ENCODE assay signal across 16 cellular contexts in the genomic region with DNA sequence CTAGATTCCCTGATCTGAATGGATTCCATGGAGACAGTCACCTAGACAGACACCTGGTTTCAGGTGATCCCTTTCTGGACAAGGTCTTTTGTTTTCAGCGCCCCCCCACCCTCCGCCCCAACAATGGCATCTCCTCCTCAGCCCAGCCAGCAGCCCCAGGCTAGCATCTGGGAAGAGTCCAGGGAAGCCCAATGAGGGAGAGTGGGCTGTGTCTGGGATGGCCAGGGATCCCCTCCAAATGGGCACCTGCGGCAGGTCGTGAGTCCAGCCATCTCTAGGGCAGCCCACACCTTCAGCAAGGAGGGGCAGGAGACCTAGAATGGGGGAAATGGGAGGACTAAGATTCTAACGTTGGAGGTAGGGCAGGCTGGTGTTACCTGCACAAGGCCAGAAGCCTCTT. TPM values are rescaled to one million over a fixed set of nuclear protein-coding genes. Genes with fewer than 3 reads are reported as not detected.
A peak's percentile ranks its signal among the peaks of the same experiment; 100 is the strongest.
DNase-seq lines count a peak whose midpoint lies in the region; ATAC-seq and TF ChIP-seq lines count a peak whose summit lies in the region.
"Had no signal": no experiment of that assay in that cellular context is flagged by ENCODE, and none has a peak within 500 bp of the region (broad histone marks: within the 10 kb centered on the region; RNA-seq: fewer than 3 reads in every experiment).

No MANE protein-coding gene starts in this region.

- H3K27ac ChIP-seq in endodermal cell (ENCODE audit: low read depth, low read length) (no peak overlapping the region), upper lobe of left lung (peak overlapping the region in 3 of 4 donors; percentile 54 to 78 (median 77))
- H3K27ac ChIP-seq: SJSA1, WERI-Rb-1 had no signal

- H3K9me3 Mint-ChIP-seq in activated naive CD4-positive, alpha-beta T cell treated with anti-CD3 and anti-CD28 coated beads, Interleukin-2, amount 50 U/mL, for 24 hours = no peaks in the 10 kb centered on the region
- H3K9me3 Mint-ChIP-seq in endodermal cell (no peaks in the 10 kb centered on the region), nephron progenitor cell (no peaks in the 10 kb centered on the region)

- H3K4me3 ChIP-seq in endodermal cell (ENCODE audit: low read length) = no peak overlapping the region
- peak overlapping the region in 3 of 4 donors; percentile 46 to 65 (median 64) for H3K4me3 ChIP-seq in upper lobe of left lung
- H3K4me3 ChIP-seq: SJSA1 had no signal

- no peak for TF ChIP-seq EP300 in upper lobe of left lung (IDR thresholded peaks at IDR 0.05)

- no peak overlapping the region for H3K27ac Mint-ChIP-seq in activated naive CD4-positive, alpha-beta T cell treated with anti-CD3 and anti-CD28 coated beads, Interleukin-2, amount 50 U/mL, for 24 hours
- H3K27ac Mint-ChIP-seq in endodermal cell (no peak overlapping the region), nephron progenitor cell (no peak overlapping the region)

- no peak for TF ChIP-seq POLR2A in upper lobe of left lung (IDR thresholded peaks at IDR 0.05)

- H3K4me1 ChIP-seq in endodermal cell (ENCODE audit: control insufficient read depth, insufficient read depth, low read length) = no peaks in the 10 kb centered on the region
- peaks cover 3 to 26% (median 23%) of the 10 kb centered on the region in 4 donors for H3K4me1 ChIP-seq in upper lobe of left lung
- H3K4me1 ChIP-seq: SJSA1 had no signal

- in situ Hi-C loops in KBM-7 (cut with MboI; ENCODE audit: low pct_unique_long_range_greater_than_20kb, low sequenced_read_pairs) = no loop called here

- peaks cover 16% of the 10 kb centered on the region for H3K27me3 ChIP-seq in endodermal cell (ENCODE audit: control insufficient read depth, insufficient read depth, low read length, poor library complexity, severe bottlenecking)
- H3K27me3 ChIP-seq in upper lobe of left lung = no peaks in the 10 kb centered on the region
- H3K27me3 ChIP-seq: gastrocnemius medialis had no signal

- ATAC-seq in upper lobe of left lung (ENCODE audit: low FRiP score in 2 of 2) (no peak), GM19467 (IDR thresholded peaks at IDR 0.05; ENCODE audit: unreplicated experiment) (no peak)

- H3K9me3 ChIP-seq in endodermal cell (ENCODE audit: control insufficient read depth, low read length) (no peaks in the 10 kb centered on the region), upper lobe of left lung (no peaks in the 10 kb centered on the region)
- H3K9me3 ChIP-seq: gastrocnemius medialis, SJSA1 had no signal

- H3K27me3 Mint-ChIP-seq in activated naive CD4-positive, alpha-beta T cell treated with anti-CD3 and anti-CD28 coated beads, Interleukin-2, amount 50 U/mL, for 24 hours = peaks cover 25% of the 10 kb centered on the region
- H3K27me3 Mint-ChIP-seq in endodermal cell (ENCODE audit: insufficient read depth) (peaks cover 50% of the 10 kb centered on the region), nephron progenitor cell (ENCODE audit: low read depth, poor library complexity) (peaks cover 71% of the 10 kb centered on the region)

- peak overlapping the region; percentile 51 for H3K4me3 Mint-ChIP-seq in activated naive CD4-positive, alpha-beta T cell treated with anti-CD3 and anti-CD28 coated beads, Interleukin-2, amount 50 U/mL, for 24 hours
- H3K4me3 Mint-ChIP-seq in endodermal cell = peak overlapping the region; percentile 54
- peak overlapping the region; percentile 78 for H3K4me3 Mint-ChIP-seq in nephron progenitor cell

- H3K9ac ChIP-seq in endodermal cell (ENCODE audit: extremely low read depth, low read length, poor library complexity, severe bottlenecking) = no peak overlapping the region

- peaks cover 5% of the 10 kb centered on the region for H3K4me1 Mint-ChIP-seq in activated naive CD4-positive, alpha-beta T cell treated with anti-CD3 and anti-CD28 coated beads, Interleukin-2, amount 50 U/mL, for 24 hours
- H3K4me1 Mint-ChIP-seq in endodermal cell (no peaks in the 10 kb centered on the region), nephron progenitor cell (peaks cover 37% of the 10 kb centered on the region)

- 87% methylated on average over 5 of the region's 5 CpGs; no CpG with 5 or more reads in 1 of the 2 experiments for WGBS in endodermal cell (ENCODE audit: insufficient coverage in 1 of 2, insufficient read length in 1 of 2), 2 experiments
- 68 to 74% methylated on average over 5 of the region's 5 CpGs for WGBS in upper lobe of left lung, 2 donors

- H3K36me3 ChIP-seq in endodermal cell (ENCODE audit: control insufficient read depth, insufficient read depth, low read length) (no peaks in the 10 kb centered on the region), upper lobe of left lung (no peaks in the 10 kb centered on the region)
- H3K36me3 ChIP-seq: gastrocnemius medialis, SJSA1, WERI-Rb-1 had no signal

- no peak for DNase-seq in activated naive CD4-positive, alpha-beta T cell (lab: John Stamatoyannopoulos, UW)
- DNase-seq in endodermal cell = peak; percentile 49
- no peak for DNase-seq in nephron progenitor cell
- no peak for DNase-seq in upper lobe of left lung
- no peak for DNase-seq in SW480 (ENCODE audit: low spot score)
- DNase-seq in KBM-7 = no peak
- DNase-seq: ACHN; activated CD8-positive, alpha-beta memory T cell treated with anti-CD3 and anti-CD28 coated beads, Interleukin-2, amount 50 U/mL, for 48 hours; amniotic stem cell; gastrocnemius medialis; NCI-H2081; NK-92 treated with Interleukin-12 subunit alpha and Interleukin-12 subunit beta, amount 100 ng/mL, for 24 hours; WERI-Rb-1 had no signal

- no peak for TF ChIP-seq CTCF in endodermal cell (conservative IDR thresholded peaks at IDR 0.05)
- no peak for TF ChIP-seq CTCF in nephron progenitor cell (IDR thresholded peaks at IDR 0.05)
- TF ChIP-seq CTCF in upper lobe of left lung (IDR thresholded peaks at IDR 0.05) = no peak

- H3K36me3 Mint-ChIP-seq in activated naive CD4-positive, alpha-beta T cell treated with anti-CD3 and anti-CD28 coated beads, Interleukin-2, amount 50 U/mL, for 24 hours = no peaks in the 10 kb centered on the region
- H3K36me3 Mint-ChIP-seq in endodermal cell (ENCODE audit: low read depth) = no peaks in the 10 kb centered on the region
- no peaks in the 10 kb centered on the region for H3K36me3 Mint-ChIP-seq in nephron progenitor cell (ENCODE audit: low read depth)

RNA-seq across cellular contexts. Expression of gene SLC24A3, which starts 1.2 kb away (rescaled TPM):
- total RNA-seq in endodermal cell (1 to 10 TPM; 1.5 to 1.8 TPM), upper lobe of left lung (10 to 100 TPM in 2 of 6 donors, 1 to 10 TPM in 4; 6.3 to 10.8 (median 9.3) TPM)
- 1.2 TPM for polyA plus RNA-seq in endodermal cell (2013, experiment 1 of 2)
- polyA plus RNA-seq in endodermal cell (2013, experiment 2 of 2) = 1.0 TPM
- total RNA-seq: SJSA1 had no signal
